Comparison of ENCODE assay signal across 8 cellular contexts in the genomic region with DNA sequence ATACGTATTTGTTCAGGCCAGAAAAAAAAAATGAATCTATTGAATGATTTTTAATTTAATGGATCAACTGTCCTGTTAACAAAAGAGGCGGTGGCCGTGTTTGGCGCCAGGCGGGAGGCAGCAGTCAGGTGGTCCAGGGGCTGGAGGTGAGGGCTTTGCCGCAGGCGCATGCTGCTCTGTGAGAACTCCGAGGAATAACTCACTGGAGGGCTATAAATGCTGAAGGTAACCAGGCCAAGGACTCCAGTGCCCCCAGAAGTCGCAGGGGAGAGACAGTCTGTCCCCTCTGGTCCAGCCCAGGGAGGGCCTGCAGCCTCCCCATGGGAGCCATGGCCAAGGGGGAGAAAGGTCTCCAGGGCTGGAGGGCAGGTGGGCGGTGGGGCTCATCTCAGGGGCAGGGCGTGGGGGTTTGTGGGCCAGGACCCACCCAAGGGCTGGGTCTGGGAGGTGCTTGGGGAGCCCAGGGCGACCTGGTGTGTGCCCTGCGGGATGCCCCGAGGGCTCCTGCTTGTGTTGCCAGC. TPM values are rescaled to one million over a fixed set of nuclear protein-coding genes. Genes with fewer than 3 reads are reported as not detected.
DNase-seq lines count a peak whose midpoint lies in the region; ATAC-seq, FAIRE-seq and TF ChIP-seq lines count a peak whose summit lies in the region.

No MANE protein-coding gene starts in this region.

- H3K4me1 ChIP-seq in astrocyte (ENCODE audit: insufficient read depth, low read length) (peaks cover 39% of the 10 kb centered on the region), mesendoderm (ENCODE audit: control insufficient read depth, low read depth, low read length) (peaks cover 14% of the 10 kb centered on the region), thyroid gland (peaks cover 41 to 59% of the 10 kb centered on the region in 2 donors)

- H3K4ac ChIP-seq in mesendoderm (ENCODE audit: low read depth, low read length), result no peak overlapping the region

- DNase-seq in activated T-cell treated with anti-CD3 and anti-CD28 coated beads, Interleukin-2, amount 50 U/mL, for 4 hours, result no peak
- DNase-seq in activated T-cell treated with anti-CD3 and anti-CD28 coated beads, Interleukin-2, amount 50 U/mL, for 1 hour, result no peak
- DNase-seq in astrocyte (ENCODE audit: low read depth) (no peak), mesendoderm (no peak), thyroid gland (no peak), NCI-H2107 treated with DMSO at 0.1 percent for 48 hours (lab: John Stamatoyannopoulos, UW; ENCODE audit: unreplicated experiment) (no peak), hippocampal formation (lab: John Stamatoyannopoulos, UW) (no peak)

- no peak overlapping the region for H3K4me3 ChIP-seq in astrocyte (ENCODE audit: insufficient read depth, low read depth, low read length)
- H3K4me3 ChIP-seq in mesendoderm (ENCODE audit: low read length), result no peak overlapping the region
- peak overlapping the region in 1 of 3 donors; percentile 70 for H3K4me3 ChIP-seq in thyroid gland (replicated peaks in 1 of 3)

- H3K79me2 ChIP-seq in astrocyte (ENCODE audit: insufficient read depth, low read length) (peaks cover 28% of the 10 kb centered on the region), mesendoderm (ENCODE audit: control insufficient read depth, insufficient read depth, low read length) (peaks cover 14% of the 10 kb centered on the region)

- H2BK5ac ChIP-seq in mesendoderm (ENCODE audit: low read length), result no peak overlapping the region

- TF ChIP-seq CTCF in astrocyte (IDR thresholded peaks at IDR 0.05; ENCODE audit: insufficient read depth, low read depth, low read length) (no peak), thyroid gland (IDR thresholded peaks at IDR 0.05) (no peak)

- no peak for ATAC-seq in activated T-cell treated with anti-CD3 and anti-CD28 coated beads, Interleukin-2, amount 50 U/mL, for 4 hours
- ATAC-seq in HG03521 (IDR thresholded peaks at IDR 0.05; ENCODE audit: unreplicated experiment), result no peak

- H3K4me1 Mint-ChIP-seq in activated T-cell treated with anti-CD3 and anti-CD28 coated beads, Interleukin-2, amount 50 U/mL, for 4 hours (ENCODE audit: low read depth), result peaks cover 4% of the 10 kb centered on the region
- H3K4me1 Mint-ChIP-seq in astrocyte (ENCODE audit: low read depth, unreplicated experiment), result peaks cover 29% of the 10 kb centered on the region

- no peak overlapping the region for H4K8ac ChIP-seq in mesendoderm (ENCODE audit: low read depth, low read length)

- no peak overlapping the region for H3K18ac ChIP-seq in mesendoderm (ENCODE audit: low read length)

- H3K36me3 ChIP-seq in astrocyte (ENCODE audit: insufficient read depth, low read length) (no peaks in the 10 kb centered on the region), mesendoderm (ENCODE audit: control insufficient read depth, insufficient read depth, low read length) (no peaks in the 10 kb centered on the region), thyroid gland (no peaks in the 10 kb centered on the region)

- H3K27me3 ChIP-seq in astrocyte (ENCODE audit: insufficient read depth, low read length) (no peaks in the 10 kb centered on the region), mesendoderm (ENCODE audit: insufficient read depth, low read length, poor library complexity) (peaks cover 7% of the 10 kb centered on the region), thyroid gland (no peaks in the 10 kb centered on the region)

- peaks cover 8% of the 10 kb centered on the region for H3K79me1 ChIP-seq in mesendoderm (ENCODE audit: low read length)

- H3K9ac ChIP-seq in astrocyte (ENCODE audit: low read length) (peak overlapping the region; percentile 85), mesendoderm (ENCODE audit: low read length) (peak overlapping the region; percentile 75)

- no peaks in the 10 kb centered on the region for H3K9me3 Mint-ChIP-seq in activated T-cell treated with anti-CD3 and anti-CD28 coated beads, Interleukin-2, amount 50 U/mL, for 4 hours
- H3K9me3 Mint-ChIP-seq in astrocyte (ENCODE audit: unreplicated experiment), result no peaks in the 10 kb centered on the region

- FAIRE-seq in astrocyte (lab: Jason Lieb, UNC), result no peak

- no peak overlapping the region for H2BK120ac ChIP-seq in mesendoderm (ENCODE audit: low read depth, low read length)

- H3K4me2 ChIP-seq in astrocyte (ENCODE audit: low read length) (peak overlapping the region; percentile 98), mesendoderm (ENCODE audit: low read length) (no peak overlapping the region)

- H3K56ac ChIP-seq in mesendoderm (ENCODE audit: low read length), result peak overlapping the region; percentile 39

- H3K23ac ChIP-seq in mesendoderm (ENCODE audit: low read length), result no peak overlapping the region

- H4K20me1 ChIP-seq in astrocyte (ENCODE audit: insufficient read depth, low read length), result peaks cover 6% of the 10 kb centered on the region

- peaks cover 68% of the 10 kb centered on the region for H3K27me3 Mint-ChIP-seq in activated T-cell treated with anti-CD3 and anti-CD28 coated beads, Interleukin-2, amount 50 U/mL, for 4 hours (ENCODE audit: low read depth)
- peaks cover 2% of the 10 kb centered on the region for H3K27me3 Mint-ChIP-seq in astrocyte (ENCODE audit: low read depth, unreplicated experiment)

- no peak overlapping the region for H4K5ac ChIP-seq in mesendoderm (ENCODE audit: low read length)

- peak overlapping the region; percentile 84 for H3K27ac Mint-ChIP-seq in astrocyte (ENCODE audit: unreplicated experiment)

- no peak overlapping the region for H2AFZ ChIP-seq in astrocyte (ENCODE audit: low read depth, low read length)

- no peak overlapping the region for H3K27ac ChIP-seq in astrocyte (ENCODE audit: low read depth, low read length)
- no peak overlapping the region for H3K27ac ChIP-seq in mesendoderm (ENCODE audit: low read depth, low read length)
- peak overlapping the region; percentile 90 to 99 (median 96) for H3K27ac ChIP-seq in thyroid gland

- TF ChIP-seq POLR2A in thyroid gland (IDR thresholded peaks at IDR 0.05), result no peak

- WGBS in mesendoderm (ENCODE audit: extremely low coverage, insufficient coverage, low lambda C conversion rate), result no CpG with 5 or more reads among the region's 14 CpGs
- WGBS in thyroid gland, 2 donors, result 74 to 78% methylated on average over 9 of the region's 14 CpGs

- intact Hi-C loops in thyroid gland (cut with DNase I), result no loop called here

- no peak overlapping the region for H2BK15ac ChIP-seq in mesendoderm (replicated peaks; ENCODE audit: low read depth)

- peak overlapping the region; percentile 38 for H3K4me3 Mint-ChIP-seq in activated T-cell treated with anti-CD3 and anti-CD28 coated beads, Interleukin-2, amount 50 U/mL, for 4 hours
- H3K4me3 Mint-ChIP-seq in astrocyte (ENCODE audit: unreplicated experiment), result peak overlapping the region; percentile 78

- no peaks in the 10 kb centered on the region for H3K36me3 Mint-ChIP-seq in activated T-cell treated with anti-CD3 and anti-CD28 coated beads, Interleukin-2, amount 50 U/mL, for 4 hours (ENCODE audit: insufficient read depth)
- H3K36me3 Mint-ChIP-seq in astrocyte (ENCODE audit: low read depth, unreplicated experiment), result no peaks in the 10 kb centered on the region

- H2AK5ac ChIP-seq in mesendoderm (ENCODE audit: low read length), result no peak overlapping the region

- no peaks in the 10 kb centered on the region for H3K9me3 ChIP-seq in astrocyte (ENCODE audit: insufficient read depth, low read depth, low read length)
- H3K9me3 ChIP-seq in thyroid gland, result no peaks in the 10 kb centered on the region

RNA-seq across cellular contexts. Expression of gene BAHCC1, which starts 7.1 kb away (rescaled TPM):
- under 1 TPM; 0.08 to 0.19 (median 0.08) TPM for total RNA-seq in activated T-cell treated with anti-CD3 and anti-CD28 coated beads, Interleukin-2, amount 50 U/mL, for 4 hours
- 18.5 TPM in 2 replicates for total RNA-seq in astrocyte
- 1.6 TPM for polyA plus RNA-seq in mesendoderm (2013, experiment 1 of 2)
- 2.1 TPM for polyA plus RNA-seq in mesendoderm (2013, experiment 2 of 2)
- 10 to 100 TPM; 13.7 to 33.7 (median 23.9) TPM for total RNA-seq in thyroid gland

Comparison
In these comparisons a context has a peak if more than half of its experiments do, and no peak if none do; other contexts are left out.
1. H3K27ac ChIP-seq: peak in thyroid gland (3 of 3); none in astrocyte (single experiment) and mesendoderm (single experiment).
2. RNA of gene BAHCC1, which starts 7.1 kb away (total RNA-seq): 13.7 to 33.7 TPM in thyroid gland and 18.5 TPM in astrocyte; 0.08 to 0.19 TPM in activated T-cell treated with anti-CD3 and anti-CD28 coated beads, Interleukin-2, amount 50 U/mL, for 4 hours; every median in the first group is over 10 times any median in the second.